26 cellular contexts compared by ENCODE assay signal in genomic region chr10:98076086-98076485, GRCh38. TPM values are rescaled to one million over a fixed set of nuclear protein-coding genes. Genes with fewer than 3 reads are reported as not detected.
"Had no signal": no experiment of that assay in that cellular context is flagged by ENCODE, and none has a peak within 500 bp of the region (broad histone marks: within the 10 kb centered on the region; RNA-seq: fewer than 3 reads in every experiment).

No MANE protein-coding gene starts in this region.

- ATAC-seq: activated CD4-positive, CD25-positive, alpha-beta regulatory T cell treated with anti-CD3 and anti-CD28 coated beads, Interleukin-2, amount 50 U/mL, for 24 hours; activated CD8-positive, alpha-beta memory T cell treated with anti-CD3 and anti-CD28 coated beads, Interleukin-2, amount 10 ng/mL, durations not matched to agents 7 days and 5 days; body of pancreas; left lobe of liver; lower lobe of right lung had no signal

- H3K27me3 ChIP-seq: body of pancreas, cardiac muscle cell, testis, uterus had no signal

- FAIRE-seq: endometrium had no signal

- H3K36me3 ChIP-seq: cardiac muscle cell, lower lobe of right lung, uterus had no signal

- H3K27ac ChIP-seq: body of pancreas, cardiac muscle cell, hepatocyte, lower lobe of right lung, testis, uterus, VCaP had no signal

- H3K4me3 ChIP-seq: body of pancreas, cardiac muscle cell, hepatocyte, lower lobe of right lung, testis, uterus had no signal

- H3K79me2 ChIP-seq: hepatocyte had no signal

- H3K9me3 ChIP-seq: body of pancreas, lower lobe of right lung, testis, uterus had no signal

- H3K4me1 ChIP-seq: body of pancreas, lower lobe of right lung, testis, uterus had no signal

- H3K4me2 ChIP-seq: hepatocyte had no signal

- DNase-seq: activated CD4-positive, alpha-beta memory T cell treated with anti-CD3 and anti-CD28 coated beads, Interleukin-2, amount 10 ng/mL, durations not matched to agents 7 days and 5 days; activated CD4-positive, alpha-beta T cell treated with anti-CD3 and anti-CD28 coated beads, Interleukin-2, amount 10 ng/mL, durations not matched to agents 24 days and 14 days; activated CD8-positive, alpha-beta memory T cell treated with anti-CD3 and anti-CD28 coated beads, Interleukin-2, amount 10 ng/mL, durations not matched to agents 7 days and 5 days; activated effector memory CD4-positive, alpha-beta T cell treated with anti-CD3 and anti-CD28 coated beads, Interleukin-2, amount 50 U/mL, for 16 hours; activated naive CD4-positive, alpha-beta T cell treated with anti-CD3 and anti-CD28 coated beads, Interleukin-2, amount 10 ng/mL, durations not matched to agents 7 days and 5 days; activated T-cell treated with anti-CD3 and anti-CD28 coated beads for 4 hours; body of pancreas; foreskin fibroblast; immature natural killer cell; lower lobe of right lung; mesendoderm; naive B cell; occipital lobe; posterior cingulate gyrus; stimulated activated CD4-positive, alpha-beta T cell treated with anti-CD3 and anti-CD28 coated beads, Interleukin-4, amount 100 ng/mL, for 1 hour; stimulated activated naive CD4-positive, alpha-beta T cell; testis; trophoblast cell; uterus had no signal

- H2AFZ ChIP-seq: hepatocyte had no signal

RNA-seq across cellular contexts. Expression of gene CRTAC1, which starts 45.7 kb away (rescaled TPM):
- total RNA-seq: activated CD4-positive, alpha-beta memory T cell treated with anti-CD3 and anti-CD28 coated beads, Interleukin-2, amount 10 ng/mL, durations not matched to agents 7 days and 5 days; activated CD4-positive, alpha-beta T cell treated with anti-CD3 and anti-CD28 coated beads, Interleukin-2, amount 10 ng/mL, durations not matched to agents 24 days and 14 days; activated CD8-positive, alpha-beta memory T cell treated with anti-CD3 and anti-CD28 coated beads, Interleukin-2, amount 10 ng/mL, durations not matched to agents 7 days and 5 days; fibroblast of lung had no signal
- polyA plus RNA-seq: fibroblast of lung, immature natural killer cell had no signal
